Comparison of ENCODE assay signal across 26 cellular contexts in genomic region chr7:24229481-24230226, GRCh38. TPM values are rescaled to one million over a fixed set of nuclear protein-coding genes. Genes with fewer than 3 reads are reported as not detected.
"Had no signal": no experiment of that assay in that cellular context is flagged by ENCODE, and none has a peak within 500 bp of the region (broad histone marks: within the 10 kb centered on the region; RNA-seq: fewer than 3 reads in every experiment).

No MANE protein-coding gene starts in this region.

- FAIRE-seq: K562, TTC549 had no signal

- ATAC-seq: activated CD8-positive, alpha-beta T cell treated with anti-CD3 and anti-CD28 coated beads for 36 hours; activated naive CD8-positive, alpha-beta T cell treated with anti-CD3 and anti-CD28 coated beads, Interleukin-2, amount 50 U/mL, for 24 hours; K562; PC-3 had no signal

- DNase-seq: activated CD4-positive, alpha-beta T cell treated with anti-CD3 and anti-CD28 coated beads, Interleukin-2, amount 10 ng/mL, durations not matched to agents 24 days and 14 days; activated CD4-positive, alpha-beta T cell treated with anti-CD3 and anti-CD28 coated beads, Interleukin-2, amount 50 U/mL, for 4 hours; activated CD8-positive, alpha-beta T cell treated with anti-CD3 and anti-CD28 coated beads for 36 hours; activated gamma-delta T cell; activated naive CD4-positive, alpha-beta T cell treated with Interleukin-2 at 50 U/mL for 16 hours; activated naive CD8-positive, alpha-beta T cell treated with anti-CD3 and anti-CD28 coated beads, Interleukin-2, amount 50 U/mL, for 24 hours; activated T-cell treated with anti-CD3 and anti-CD28 coated beads, Interleukin-2, amount 50 U/mL, for 24 hours; anterior cingulate cortex; brain microvascular endothelial cell; central memory CD4-positive, alpha-beta T cell; NCI-H1092 treated with DMSO at 0.1 percent for 48 hours; NCI-H1417 treated with DMSO at 0.1 percent for 48 hours; NCI-H2029; NCI-H226; NCI-H446 treated with DMSO at 0.1 percent for 48 hours; NCI-H526; NCI-H748 treated with DMSO at 0.1 percent for 48 hours; NK-92 treated with Interleukin-12 subunit alpha and Interleukin-12 subunit beta, amount 100 ng/mL, for 24 hours; PC-3; Peyer's patch; RPMI8226 had no signal

- H3K27ac ChIP-seq: brain microvascular endothelial cell, Peyer's patch had no signal

- H3K27me3 ChIP-seq: brain microvascular endothelial cell, Peyer's patch had no signal

- H3K4me3 ChIP-seq: K562, Peyer's patch had no signal

- H3K4me1 ChIP-seq: Peyer's patch had no signal

- H3K36me3 ChIP-seq: brain microvascular endothelial cell, Peyer's patch had no signal

- H3K9me3 ChIP-seq: Peyer's patch had no signal

RNA-seq across cellular contexts. Expression of gene NPY, which starts 54.3 kb away (rescaled TPM):
- total RNA-seq: activated CD4-positive, alpha-beta T cell treated with anti-CD3 and anti-CD28 coated beads, Interleukin-2, amount 10 ng/mL, durations not matched to agents 24 days and 14 days; activated CD8-positive, alpha-beta memory T cell treated with anti-CD3 and anti-CD28 coated beads for 36 hours; activated CD8-positive, alpha-beta T cell treated with anti-CD3 and anti-CD28 coated beads for 36 hours; activated T-helper 2 cell treated with anti-CD3 and anti-CD28 coated beads, Interferon-gamma antibody, Interleukin-2, Interleukin-4, amounts not matched to agents 10 μg/mL and 5 μg/mL and 100 μg/mL, durations not matched to agents 14 hours and 24 hours and 36 hours; K562; M059J; PC-3 had no signal
- polyA plus RNA-seq: K562 had no signal
